In the genomic region with DNA sequence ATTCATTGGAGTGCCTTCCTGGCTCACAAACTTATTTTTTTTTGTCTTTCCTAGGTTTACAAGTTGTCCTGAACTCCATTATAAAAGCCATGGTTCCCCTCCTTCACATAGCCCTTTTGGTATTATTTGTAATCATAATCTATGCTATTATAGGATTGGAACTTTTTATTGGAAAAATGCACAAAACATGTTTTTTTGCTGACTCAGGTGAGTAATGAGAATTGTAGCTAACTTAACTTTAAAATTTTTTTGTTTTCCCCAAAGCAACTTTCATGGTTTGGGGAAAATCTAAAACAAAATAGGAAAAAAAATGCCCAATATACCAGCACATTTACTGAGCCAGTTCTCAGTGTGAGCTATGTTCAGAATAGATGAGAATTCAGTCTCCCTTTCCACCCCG, we compare ENCODE assay signal across 36 cellular contexts.
"Had no signal": no experiment of that assay in that cellular context is flagged by ENCODE, and none has a peak within 500 bp of the region (broad histone marks: within the 10 kb centered on the region; RNA-seq: fewer than 3 reads in every experiment).

No MANE protein-coding gene starts in this region.

- H3K4me3 Mint-ChIP-seq: activated B cell treated with CpG ODN at 0.5 μM for 24 hours; activated CD4-positive, alpha-beta memory T cell treated with anti-CD3 and anti-CD28 coated beads for 36 hours; activated CD4-positive, alpha-beta T cell treated with anti-CD3 and anti-CD28 coated beads, Interleukin-2, amount 10 ng/mL, durations not matched to agents 24 days and 14 days; activated CD8-positive, alpha-beta T cell treated with anti-CD3 and anti-CD28 coated beads for 36 hours; activated naive CD4-positive, alpha-beta T cell treated with anti-CD3 and anti-CD28 coated beads for 36 hours; activated naive CD8-positive, alpha-beta T cell treated with anti-CD3 and anti-CD28 coated beads for 36 hours; activated T-cell treated with anti-CD3 and anti-CD28 coated beads, Interleukin-2, amount 50 U/mL, for 4 hours; activated T-cell treated with anti-CD3 and anti-CD28 coated beads, Interleukin-2, amount 50 U/mL, for 72 hours; activated T-helper 1 cell treated with anti-CD3 and anti-CD28 coated beads, Interleukin-12 subunit alpha, Interleukin-12 subunit beta, Interleukin-2, Interleukin-4 antibody, amounts not matched to agents 30 ng/mL and 10 ng/mL and 1 ng/mL, durations not matched to agents 14 hours and 24 hours and 36 hours; activated T-helper 17 cell treated with anti-CD3 and anti-CD28 coated beads, Interleukin-2, amount 50 U/mL, for 72 hours; T-helper 1 cell treated with Interleukin-12 subunit alpha and Interleukin-12 subunit beta and Interleukin-4 antibody, amounts not matched to agents 30 μg/mL and 1 μg/mL, for 36 hours; T-helper 2 cell treated with Interferon-gamma antibody and Interleukin-4, amounts not matched to agents 5 μg/mL and 100 μg/mL, for 36 hours had no signal

- H3K27ac ChIP-seq: adrenal gland, body of pancreas, brain microvascular endothelial cell, breast epithelium, VCaP had no signal

- H3K27ac Mint-ChIP-seq: activated B cell treated with CpG ODN at 0.5 μM for 24 hours; activated CD4-positive, alpha-beta memory T cell treated with anti-CD3 and anti-CD28 coated beads for 36 hours; activated CD4-positive, alpha-beta T cell treated with anti-CD3 and anti-CD28 coated beads, Interleukin-2, amount 10 ng/mL, durations not matched to agents 24 days and 14 days; activated CD8-positive, alpha-beta T cell treated with anti-CD3 and anti-CD28 coated beads for 36 hours; activated naive CD4-positive, alpha-beta T cell treated with anti-CD3 and anti-CD28 coated beads for 36 hours; activated naive CD4-positive, alpha-beta T cell treated with anti-CD3 and anti-CD28 coated beads, Interleukin-2, amount 50 U/mL, for 72 hours; activated naive CD8-positive, alpha-beta T cell treated with anti-CD3 and anti-CD28 coated beads for 36 hours; activated T-cell treated with anti-CD3 and anti-CD28 coated beads, Interleukin-2, amount 50 U/mL, for 72 hours; activated T-helper 1 cell treated with anti-CD3 and anti-CD28 coated beads, Interleukin-12 subunit alpha, Interleukin-12 subunit beta, Interleukin-2, Interleukin-4 antibody, amounts not matched to agents 30 ng/mL and 10 ng/mL and 1 ng/mL, durations not matched to agents 14 hours and 24 hours and 36 hours; activated T-helper 17 cell treated with anti-CD3 and anti-CD28 coated beads, Interleukin-2, amount 50 U/mL, for 72 hours; T-helper 1 cell treated with Interleukin-12 subunit alpha and Interleukin-12 subunit beta and Interleukin-4 antibody, amounts not matched to agents 30 μg/mL and 1 μg/mL, for 36 hours; T-helper 2 cell treated with Interferon-gamma antibody and Interleukin-4, amounts not matched to agents 5 μg/mL and 100 μg/mL, for 36 hours had no signal

- ATAC-seq: activated CD8-positive, alpha-beta T cell treated with anti-CD3 and anti-CD28 coated beads for 36 hours; activated naive CD4-positive, alpha-beta T cell treated with anti-CD3 and anti-CD28 coated beads, Interleukin-2, amount 50 U/mL, for 72 hours; activated T-cell treated with anti-CD3 and anti-CD28 coated beads, Interleukin-2, amount 50 U/mL, for 4 hours; activated T-cell treated with anti-CD3 and anti-CD28 coated beads, Interleukin-2, amount 50 U/mL, for 72 hours; activated T-helper 17 cell treated with anti-CD3 and anti-CD28 coated beads, Interleukin-2, amount 50 U/mL, for 72 hours; body of pancreas had no signal

- FAIRE-seq: astrocyte, TTC549 had no signal

- DNase-seq: activated B cell treated with CpG ODN at 0.5 μM for 24 hours; activated CD4-positive, alpha-beta memory T cell treated with anti-CD3 and anti-CD28 coated beads for 36 hours; activated CD4-positive, alpha-beta T cell treated with anti-CD3 and anti-CD28 coated beads for 4 hours; activated CD4-positive, alpha-beta T cell treated with anti-CD3 and anti-CD28 coated beads, Interleukin-2, amount 10 ng/mL, durations not matched to agents 24 days and 14 days; activated CD4-positive, alpha-beta T cell treated with anti-CD3 and anti-CD28 coated beads, Interleukin-2, amount 50 U/mL, for 1 hour; activated CD4-positive, alpha-beta T cell treated with anti-CD3 and anti-CD28 coated beads, Interleukin-2, amount 50 U/mL, for 4 hours; activated CD4-positive, CD25-positive, alpha-beta regulatory T cell treated with anti-CD3 and anti-CD28 coated beads, Interleukin-2, amount 50 U/mL, for 72 hours; activated CD8-positive, alpha-beta memory T cell treated with anti-CD3 and anti-CD28 coated beads, Interleukin-2, amount 50 U/mL, for 4 hours; activated CD8-positive, alpha-beta T cell treated with anti-CD3 and anti-CD28 coated beads for 36 hours; activated effector memory CD4-positive, alpha-beta T cell treated with anti-CD3 and anti-CD28 coated beads, Interleukin-2, amount 50 U/mL, for 16 hours; activated gamma-delta T cell treated with Interleukin-2 at 50 U/mL for 16 hours; activated naive CD4-positive, alpha-beta T cell; activated naive CD4-positive, alpha-beta T cell treated with anti-CD3 and anti-CD28 coated beads for 36 hours; activated naive CD4-positive, alpha-beta T cell treated with anti-CD3 and anti-CD28 coated beads, Interleukin-2, amount 50 U/mL, for 16 hours; activated naive CD8-positive, alpha-beta T cell treated with anti-CD3 and anti-CD28 coated beads for 36 hours; activated T-cell treated with anti-CD3 and anti-CD28 coated beads for 4 hours; activated T-cell treated with anti-CD3 and anti-CD28 coated beads, Interleukin-2, amount 50 U/mL, for 1 hour; activated T-cell treated with anti-CD3 and anti-CD28 coated beads, Interleukin-2, amount 50 U/mL, for 4 hours; activated T-cell treated with anti-CD3 and anti-CD28 coated beads, Interleukin-2, amount 50 U/mL, for 72 hours; adrenal gland; amniotic stem cell; aorta; body of pancreas; brain microvascular endothelial cell; central memory CD4-positive, alpha-beta T cell; T-helper 2 cell; T-helper 9 cell had no signal

- H3K4me3 ChIP-seq: adrenal gland, body of pancreas, breast epithelium had no signal

- H3K9me3 ChIP-seq: adrenal gland, body of pancreas had no signal

- H3K4me1 ChIP-seq: body of pancreas, breast epithelium had no signal

- H3K27me3 ChIP-seq: adrenal gland, body of pancreas, brain microvascular endothelial cell, breast epithelium had no signal

- H3K36me3 ChIP-seq: brain microvascular endothelial cell, breast epithelium had no signal

- H3K4me1 Mint-ChIP-seq: activated B cell treated with CpG ODN at 0.5 μM for 24 hours; activated CD4-positive, alpha-beta T cell treated with anti-CD3 and anti-CD28 coated beads, Interleukin-2, amount 10 ng/mL, durations not matched to agents 24 days and 14 days; activated naive CD8-positive, alpha-beta T cell treated with anti-CD3 and anti-CD28 coated beads for 36 hours; activated T-helper 17 cell treated with anti-CD3 and anti-CD28 coated beads, Interleukin-2, amount 50 U/mL, for 72 hours had no signal
